In genomic region chr5:132750471-132751230, GRCh38 we compare ENCODE assay signal across 12 cellular contexts. TPM values are rescaled to one million over a fixed set of nuclear protein-coding genes. Genes with fewer than 3 reads are reported as not detected.
DNase-seq lines count a peak whose midpoint lies in the region; ATAC-seq and TF ChIP-seq lines count a peak whose summit lies in the region.
"Had no signal": no experiment of that assay in that cellular context is flagged by ENCODE, and none has a peak within 500 bp of the region (broad histone marks: within the 10 kb centered on the region; RNA-seq: fewer than 3 reads in every experiment).

No MANE protein-coding gene starts in this region.

- H3K9ac ChIP-seq in KMS-11 = peak overlapping the region; percentile 51
- H3K9ac ChIP-seq: neural progenitor cell had no signal

- no peaks in the 10 kb centered on the region for H3K36me3 ChIP-seq in KMS-11 (ENCODE audit: insufficient read depth)
- H3K36me3 ChIP-seq: neural progenitor cell had no signal

- no peaks in the 10 kb centered on the region for H4K20me1 ChIP-seq in KMS-11 (ENCODE audit: insufficient read depth)

- no peak for TF ChIP-seq CTCF in KMS-11 (conservative IDR thresholded peaks at IDR 0.05; ENCODE audit: low read depth, low read length)

- peak overlapping the region; percentile 97 for H3K4me2 ChIP-seq in KMS-11
- H3K4me2 ChIP-seq: neural progenitor cell had no signal

- no peak overlapping the region for H2AFZ ChIP-seq in KMS-11 (ENCODE audit: low read depth)
- H2AFZ ChIP-seq: neural progenitor cell had no signal

- H3K9me3 Mint-ChIP-seq in activated T-cell treated with anti-CD3 and anti-CD28 coated beads, Interleukin-2, amount 50 U/mL, for 72 hours = no peaks in the 10 kb centered on the region
- H3K9me3 Mint-ChIP-seq in stimulated activated naive B cell treated with anti-CD40 and anti-IgM and Interleukin-4, amounts not matched to agents 10 μg/mL and 1 μg/mL and 100 μg/mL, for 72 hours = no peaks in the 10 kb centered on the region

- H3K27me3 Mint-ChIP-seq in activated T-cell treated with anti-CD3 and anti-CD28 coated beads, Interleukin-2, amount 50 U/mL, for 72 hours (ENCODE audit: low read depth) = peaks cover 8% of the 10 kb centered on the region
- peaks cover 18 to 48% of the 10 kb centered on the region in 2 donors for H3K27me3 Mint-ChIP-seq in stimulated activated naive B cell treated with anti-CD40 and anti-IgM and Interleukin-4, amounts not matched to agents 10 μg/mL and 1 μg/mL and 100 μg/mL, for 72 hours

- H3K4me3 ChIP-seq in KMS-11 (IDR thresholded peaks at IDR 0.05; ENCODE audit: insufficient read depth, low read depth, low read length) = no peak overlapping the region
- H3K4me3 ChIP-seq: neural progenitor cell had no signal

- no peak for ATAC-seq in activated T-cell treated with anti-CD3 and anti-CD28 coated beads, Interleukin-2, amount 50 U/mL, for 72 hours (replicated peaks in 1 of 2)
- peak; percentile 35 for ATAC-seq in GM21723 (IDR thresholded peaks at IDR 0.05; ENCODE audit: unreplicated experiment)
- ATAC-seq in stimulated activated naive B cell treated with anti-CD40 and anti-IgM and Interleukin-4, amounts not matched to agents 10 μg/mL and 1 μg/mL and 100 μg/mL, for 72 hours (replicated peaks) = no peak
- ATAC-seq in left lobe of liver = no peak

- H3K27ac ChIP-seq in KMS-11 = peak overlapping the region; percentile 89
- H3K27ac ChIP-seq: neural progenitor cell had no signal

- DNase-seq in activated T-cell treated with anti-CD3 and anti-CD28 coated beads, Interleukin-2, amount 50 U/mL, for 72 hours = no peak
- DNase-seq in activated T-cell treated with anti-CD3 and anti-CD28 coated beads, Interleukin-2, amount 50 U/mL, for 1 hour = no peak
- no peak for DNase-seq in stimulated activated naive B cell treated with anti-CD40 and anti-IgM and Interleukin-4, amounts not matched to agents 10 μg/mL and 1 μg/mL and 100 μg/mL, for 72 hours
- DNase-seq in 8988T (no peak), GOT3 (lab: John Stamatoyannopoulos, UW) (no peak), left lobe of liver (ENCODE audit: low spot score) (no peak)
- DNase-seq: AML-193; central memory CD4-positive, alpha-beta T cell; NCI-H526 had no signal

- H3K27ac Mint-ChIP-seq in activated T-cell treated with anti-CD3 and anti-CD28 coated beads, Interleukin-2, amount 50 U/mL, for 72 hours = peak overlapping the region; percentile 95
- peak overlapping the region; percentile 21 for H3K27ac Mint-ChIP-seq in stimulated activated naive B cell treated with anti-CD40 and anti-IgM and Interleukin-4, amounts not matched to agents 10 μg/mL and 1 μg/mL and 100 μg/mL, for 72 hours
- H3K27ac Mint-ChIP-seq: neural progenitor cell had no signal

- peaks cover 48% of the 10 kb centered on the region for H3K4me1 Mint-ChIP-seq in activated T-cell treated with anti-CD3 and anti-CD28 coated beads, Interleukin-2, amount 50 U/mL, for 72 hours (ENCODE audit: low read depth)
- H3K4me1 Mint-ChIP-seq in stimulated activated naive B cell treated with anti-CD40 and anti-IgM and Interleukin-4, amounts not matched to agents 10 μg/mL and 1 μg/mL and 100 μg/mL, for 72 hours = peaks cover 11 to 16% of the 10 kb centered on the region in 2 donors

- H3K36me3 Mint-ChIP-seq in activated T-cell treated with anti-CD3 and anti-CD28 coated beads, Interleukin-2, amount 50 U/mL, for 72 hours (ENCODE audit: insufficient read depth in 2 of 2) = no peaks in the 10 kb centered on the region
- H3K36me3 Mint-ChIP-seq in stimulated activated naive B cell treated with anti-CD40 and anti-IgM and Interleukin-4, amounts not matched to agents 10 μg/mL and 1 μg/mL and 100 μg/mL, for 72 hours = no peaks in the 10 kb centered on the region

- H3K27me3 ChIP-seq in KMS-11 (ENCODE audit: insufficient read depth, low read depth) = no peaks in the 10 kb centered on the region

- peaks cover 91% of the 10 kb centered on the region for H3K4me1 ChIP-seq in KMS-11 (ENCODE audit: low read depth, poor library complexity, severe bottlenecking)

- H3K4me3 Mint-ChIP-seq in activated T-cell treated with anti-CD3 and anti-CD28 coated beads, Interleukin-2, amount 50 U/mL, for 72 hours = peak overlapping the region in 1 of 2 donors; percentile 81
- no peak overlapping the region for H3K4me3 Mint-ChIP-seq in stimulated activated naive B cell treated with anti-CD40 and anti-IgM and Interleukin-4, amounts not matched to agents 10 μg/mL and 1 μg/mL and 100 μg/mL, for 72 hours
- H3K4me3 Mint-ChIP-seq: neural progenitor cell had no signal

- peaks cover 4% of the 10 kb centered on the region; the same call in 1 of the 2 replicates for H3K79me2 ChIP-seq in KMS-11 (ENCODE audit: insufficient read depth, low read depth)

RNA-seq across cellular contexts. Expression of gene CCNI2, which starts 3.4 kb away (rescaled TPM):
- total RNA-seq in activated T-cell treated with anti-CD3 and anti-CD28 coated beads, Interleukin-2, amount 50 U/mL, for 72 hours = 1 to 10 TPM; 3.4 to 4.6 TPM
- not detected for total RNA-seq in left lobe of liver

RNA-seq across cellular contexts. Expression of gene KIF3A, which starts 13.3 kb away (rescaled TPM):
- 10 to 100 TPM; 20.0 to 26.9 TPM for total RNA-seq in activated T-cell treated with anti-CD3 and anti-CD28 coated beads, Interleukin-2, amount 50 U/mL, for 72 hours
- total RNA-seq in left lobe of liver = 1.5 TPM

RNA-seq across cellular contexts. Expression of gene SEPTIN8, which starts 26.4 kb away (rescaled TPM):
- 10 to 100 TPM; 24.7 to 26.4 TPM for total RNA-seq in activated T-cell treated with anti-CD3 and anti-CD28 coated beads, Interleukin-2, amount 50 U/mL, for 72 hours
- total RNA-seq in left lobe of liver = 12.2 TPM
